Comparison of ENCODE assay signal across 23 cellular contexts in genomic region chr14:102146423-102146822, GRCh38.
"Had no signal": no experiment of that assay in that cellular context is flagged by ENCODE, and none has a peak within 500 bp of the region (broad histone marks: within the 10 kb centered on the region; RNA-seq: fewer than 3 reads in every experiment).

No MANE protein-coding gene starts in this region.

- H3K27me3 Mint-ChIP-seq: memory B cell; natural killer cell treated with Interleukin-12 subunit alpha and Interleukin-12 subunit beta and Interleukin-15 and Interleukin-18, amount 100 ng/mL, for 72 hours had no signal

- H3K4me1 ChIP-seq: parathyroid adenoma had no signal

- H3K9me3 ChIP-seq: esophagus muscularis mucosa, gastrocnemius medialis, heart right ventricle, left ventricle myocardium inferior, lower lobe of right lung, psoas muscle, right lobe of liver, spleen, tibial artery had no signal

- ATAC-seq: gastrocnemius medialis; heart right ventricle; left cardiac atrium; lower lobe of right lung; natural killer cell treated with Interleukin-12 subunit alpha and Interleukin-12 subunit beta and Interleukin-15 and Interleukin-18, amount 100 ng/mL, for 72 hours; right lobe of liver had no signal

- H3K27ac ChIP-seq: epithelial cell of prostate, esophagus muscularis mucosa, gastrocnemius medialis, heart right ventricle, left ventricle myocardium inferior, lower lobe of right lung, parathyroid adenoma, psoas muscle, right lobe of liver, spleen, tibial artery had no signal

- H3K4me3 Mint-ChIP-seq: memory B cell; natural killer cell treated with Interleukin-12 subunit alpha and Interleukin-12 subunit beta and Interleukin-15 and Interleukin-18, amount 100 ng/mL, for 72 hours had no signal

- H3K36me3 ChIP-seq: gastrocnemius medialis, left ventricle myocardium inferior, right lobe of liver had no signal

- H3K27ac Mint-ChIP-seq: memory B cell had no signal

- DNase-seq: effector memory CD4-positive, alpha-beta T cell; gastrocnemius medialis; heart right ventricle; left cardiac atrium; left ventricle myocardium inferior; lower lobe of right lung; midbrain; psoas muscle; retina; right lobe of liver; spleen; stimulated activated CD4-positive, alpha-beta T cell treated with anti-CD3 and anti-CD28 coated beads, Interleukin-15, amount 100 ng/mL, for 24 hours; stimulated activated CD4-positive, alpha-beta T cell treated with anti-CD3 and anti-CD28 coated beads, Interleukin-1b, Interleukin-23, amount 100 ng/mL, for 48 hours; stimulated activated CD4-positive, alpha-beta T cell treated with anti-CD3 and anti-CD28 coated beads, Interleukin-4, amount 100 ng/mL, for 24 hours; stimulated activated naive CD4-positive, alpha-beta T cell treated with Interleukin-2 at 50 U/mL for 16 hours; tibial artery had no signal

- FAIRE-seq: endometrium, keratinocyte had no signal

- H3K9me3 Mint-ChIP-seq: memory B cell; natural killer cell treated with Interleukin-12 subunit alpha and Interleukin-12 subunit beta and Interleukin-15 and Interleukin-18, amount 100 ng/mL, for 72 hours had no signal

- H3K4me3 ChIP-seq: esophagus muscularis mucosa, gastrocnemius medialis, heart right ventricle, left ventricle myocardium inferior, lower lobe of right lung, psoas muscle, right lobe of liver, spleen, tibial artery had no signal
